Comparison of ENCODE assay signal across 26 cellular contexts in the genomic region with DNA sequence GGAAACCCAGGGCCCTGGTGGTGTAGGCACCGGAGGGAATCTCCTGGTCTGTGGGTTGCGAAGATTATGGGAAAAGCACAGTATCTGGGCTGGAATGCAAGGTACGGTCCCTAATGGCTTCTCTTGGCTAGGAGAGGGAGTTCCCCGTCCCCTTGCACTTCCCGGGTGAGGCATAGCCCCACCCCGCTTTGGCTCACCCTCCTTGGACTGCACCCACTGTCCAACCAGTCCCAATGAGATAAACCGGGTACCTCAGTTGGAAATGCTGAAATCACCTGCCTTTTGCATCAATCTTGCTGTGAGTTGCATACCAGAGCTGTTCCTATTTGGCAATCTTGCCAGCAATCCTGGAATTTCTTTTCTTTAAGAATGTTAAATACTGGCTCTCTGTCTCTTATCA.
DNase-seq lines count a peak whose midpoint lies in the region; ATAC-seq, FAIRE-seq and TF ChIP-seq lines count a peak whose summit lies in the region.
"Had no signal": no experiment of that assay in that cellular context is flagged by ENCODE, and none has a peak within 500 bp of the region (broad histone marks: within the 10 kb centered on the region; RNA-seq: fewer than 3 reads in every experiment).

No MANE protein-coding gene starts in this region.

- no peak overlapping the region for H2BK15ac ChIP-seq in H1 (ENCODE audit: low read length)

- CTCF ChIA-PET in H1 (lab: Charles Lee; ENCODE audit: partially characterized antibody), result interaction anchor here (0.6 kb wide), 1 partner anchor 1310 kb away, joined by 3 read pairs; no protein-coding TSS in a partner anchor

- H3K27ac ChIP-seq in H1 (ENCODE audit: low read depth, low read length) (no peak overlapping the region), hepatocyte (no peak overlapping the region)
- H3K27ac ChIP-seq: A549; BLaER1 treated with 17β-estradiol and CSF1 and Interleukin-3, amounts not matched to agents 10 nM and 100 nM; SJCRH30 had no signal

- DNase-seq in ELF-1 (ENCODE audit: low read depth, low spot score), result peak; percentile 1
- peak; percentile 60 for DNase-seq in NCI-H226
- no peak for DNase-seq in H1 (ENCODE audit: low read depth in 1 of 2, low spot score in 2 of 2)
- no peak for DNase-seq in omental fat pad (ENCODE audit: low spot score)
- DNase-seq in Right ventricle myocardium superior, result no peak
- no peak for DNase-seq in hepatocyte (ENCODE audit: low spot score)
- no peak for DNase-seq in NCI-H526 (lab: John Stamatoyannopoulos, UW)
- DNase-seq: AML-193; CD4-positive, alpha-beta T cell; HFFc6; IMR-90; KG1; NCI-H1092; NCI-H1436; NCI-H187 treated with DMSO at 0.1 percent for 48 hours; NCI-H2107; NCI-H446 treated with DMSO at 0.1 percent for 48 hours; NCI-H526 treated with DMSO at 0.1 percent for 48 hours; T-helper 1 cell had no signal

- H2BK120ac ChIP-seq in H1 (replicated peaks; ENCODE audit: low read depth, low read length), result no peak overlapping the region

- H3K9me3 ChIP-seq in H1 (ENCODE audit: insufficient read depth in 2 of 2, low read depth in 1 of 2, low read length in 1 of 2) (no peaks in the 10 kb centered on the region), hepatocyte (ENCODE audit: low read depth) (no peaks in the 10 kb centered on the region)
- H3K9me3 ChIP-seq: A549, HAP-1, SJCRH30 had no signal

- POLR2A ChIA-PET in H1 (lab: Charles Lee; ENCODE audit: partially characterized antibody), result no interaction called here

- TF ChIP-seq CTCF in H1 (IDR thresholded peaks at IDR 0.05; ENCODE audit: control extremely low read depth in 1 of 3, insufficient read depth in 1 of 3, low read depth in 1 of 3, low read length in 3 of 3) (no peak), omental fat pad (IDR thresholded peaks at IDR 0.05) (no peak), hepatocyte (IDR thresholded peaks at IDR 0.05; ENCODE audit: poor library complexity) (no peak)

- no peaks in the 10 kb centered on the region for H3K9me2 ChIP-seq in hepatocyte (replicated peaks; ENCODE audit: insufficient read depth)

- H2BK5ac ChIP-seq in H1 (ENCODE audit: low read depth, low read length), result no peak overlapping the region

- no peaks in the 10 kb centered on the region for H3K36me3 ChIP-seq in H1 (ENCODE audit: control insufficient read depth in 2 of 4, insufficient read depth in 4 of 4, low read length in 3 of 4)
- no peaks in the 10 kb centered on the region for H3K36me3 ChIP-seq in hepatocyte (replicated peaks; ENCODE audit: insufficient read depth, low read depth)
- H3K36me3 ChIP-seq: BLaER1 treated with 17β-estradiol and CSF1 and Interleukin-3, amounts not matched to agents 10 nM and 100 nM; HAP-1; SJCRH30 had no signal

- H3K23me2 ChIP-seq in H1 (ENCODE audit: low read depth, low read length), result no peaks in the 10 kb centered on the region

- no peak overlapping the region for H3K56ac ChIP-seq in H1 (replicated peaks; ENCODE audit: insufficient read length, low read depth, low read length)

- H3K79me2 ChIP-seq in H1 (ENCODE audit: control insufficient read depth in 1 of 2, insufficient read depth in 2 of 2, low read length in 2 of 2) (no peaks in the 10 kb centered on the region), hepatocyte (no peaks in the 10 kb centered on the region)

- 0 out of 2 replicates have a peak overlapping the region, but pooled peaks have one; percentile 16 for H2AFZ ChIP-seq in H1 (ENCODE audit: low read length)
- H2AFZ ChIP-seq in hepatocyte, result no peak overlapping the region

- no peak for FAIRE-seq in H1 (lab: Jason Lieb, UNC)
- FAIRE-seq: A549, D721Med, G401.6, RCC 7860 had no signal

- no peak overlapping the region for H3K4me3 ChIP-seq in H1 (ENCODE audit: extremely low read depth in 1 of 4, insufficient read depth in 2 of 4, low read depth in 3 of 4, low read length in 4 of 4)
- no peak overlapping the region for H3K4me3 ChIP-seq in hepatocyte
- H3K4me3 ChIP-seq: A549; BLaER1 treated with 17β-estradiol and CSF1 and Interleukin-3, amounts not matched to agents 10 nM and 100 nM; HAP-1; SJCRH30 had no signal

- ATAC-seq in omental fat pad (ENCODE audit: low FRiP score) (peak; percentile 23), Right ventricle myocardium superior (ENCODE audit: poor library complexity) (no peak)
- ATAC-seq: A549 had no signal

- no peak for TF ChIP-seq POLR2A in H1 (IDR thresholded peaks at IDR 0.05; ENCODE audit: control extremely low read depth in 1 of 2, low read depth in 2 of 2, low read length in 2 of 2)

- no peak overlapping the region for H3K9ac ChIP-seq in H1 (replicated peaks in 1 of 4; ENCODE audit: extremely low read depth in 1 of 4, low read depth in 3 of 4, low read length in 3 of 4)
- H3K9ac ChIP-seq: BLaER1 treated with 17β-estradiol and CSF1 and Interleukin-3, amounts not matched to agents 10 nM and 100 nM had no signal

- H3K27me3 ChIP-seq in H1 (replicated peaks in 1 of 4; ENCODE audit: control insufficient read depth in 3 of 4, extremely low read depth in 1 of 4, insufficient read depth in 3 of 4, low read length in 3 of 4) (no peaks in the 10 kb centered on the region), hepatocyte (no peaks in the 10 kb centered on the region)
- H3K27me3 ChIP-seq: BLaER1 treated with 17β-estradiol and CSF1 and Interleukin-3, amounts not matched to agents 10 nM and 100 nM had no signal

- no peak overlapping the region for H3K23ac ChIP-seq in H1 (ENCODE audit: insufficient read length)

- H3K4ac ChIP-seq in H1 (replicated peaks; ENCODE audit: insufficient read length, low read depth, low read length), result no peak overlapping the region

- no peaks in the 10 kb centered on the region for H3K79me1 ChIP-seq in H1 (ENCODE audit: low read depth, low read length)

- no peak overlapping the region for H4K8ac ChIP-seq in H1 (ENCODE audit: extremely low read depth, insufficient read depth, low read length)

- no peaks in the 10 kb centered on the region for H4K20me1 ChIP-seq in H1 (replicated peaks in 1 of 2; ENCODE audit: control insufficient read depth in 1 of 2, insufficient read depth in 2 of 2, low read length in 2 of 2)
- H4K20me1 ChIP-seq in hepatocyte (ENCODE audit: insufficient read depth, poor library complexity, severe bottlenecking), result no peaks in the 10 kb centered on the region
- H4K20me1 ChIP-seq: BLaER1 treated with 17β-estradiol and CSF1 and Interleukin-3, amounts not matched to agents 10 nM and 100 nM had no signal

- no peak overlapping the region for H2BK20ac ChIP-seq in H1 (ENCODE audit: low read length)

- intact Hi-C loops in Right ventricle myocardium superior (cut with DNase I), result no loop called here

- TF ChIP-seq EP300 in H1 (IDR thresholded peaks at IDR 0.05; ENCODE audit: borderline replicate concordance in 1 of 2, low read depth in 2 of 2, low read length in 2 of 2), result no peak

- WGBS in H1 (ENCODE audit: extremely low coverage in 1 of 2, insufficient coverage in 1 of 2, insufficient read length in 1 of 2, insufficient replicate concordance in 2 of 2, low coverage in 1 of 2, low lambda C conversion rate in 2 of 2, missing lambda C conversion rate in 1 of 2), 2 experiments, result 87% methylated on average over 7 of the region's 7 CpGs; no CpG with 5 or more reads in 1 of the 2 experiments
- 77% methylated on average over 7 of the region's 7 CpGs for WGBS in hepatocyte (ENCODE audit: low lambda C conversion rate, missing lambda C conversion rate)

- no peak overlapping the region; the same call in 1 of the 2 replicates for H3K18ac ChIP-seq in H1 (ENCODE audit: extremely low read depth, low read length)

- H4K5ac ChIP-seq in H1 (ENCODE audit: insufficient read length, low read depth, low read length), result no peak overlapping the region

- H3K4me1 ChIP-seq in H1 (replicated peaks in 1 of 4; ENCODE audit: control insufficient read depth in 3 of 4, insufficient read depth in 4 of 4, low read length in 3 of 4) (0 out of 7 replicates have a peak, but pooled peaks cover 0 to 2% (median 0%) of the 10 kb centered on the region in 4 experiments), hepatocyte (ENCODE audit: insufficient read depth) (no peaks in the 10 kb centered on the region)
- H3K4me1 ChIP-seq: A549; BLaER1 treated with 17β-estradiol and CSF1 and Interleukin-3, amounts not matched to agents 10 nM and 100 nM; HAP-1; SJCRH30 had no signal

- no peak overlapping the region for H2BK12ac ChIP-seq in H1 (ENCODE audit: low read depth, low read length)

- H3K4me2 ChIP-seq in H1 (ENCODE audit: insufficient read depth in 1 of 2, low read depth in 2 of 2, low read length in 2 of 2) (no peak overlapping the region), hepatocyte (no peak overlapping the region)
- H3K4me2 ChIP-seq: A549; BLaER1 treated with 17β-estradiol and CSF1 and Interleukin-3, amounts not matched to agents 10 nM and 100 nM had no signal

- H2AK5ac ChIP-seq in H1 (ENCODE audit: low read depth, low read length), result no peak overlapping the region

- H3K14ac ChIP-seq in H1 (ENCODE audit: insufficient read length), result no peak overlapping the region

- no peak overlapping the region for H4K91ac ChIP-seq in H1 (replicated peaks; ENCODE audit: insufficient read length, low read length)

- no peak for TF ChIP-seq RAD21 in H1 (IDR thresholded peaks at IDR 0.05 in 1 of 2, conservative IDR thresholded peaks at IDR 0.05 in 1 of 2; ENCODE audit: low read depth in 2 of 2, low read length in 2 of 2)

TF ChIP-seq in H1, 55 proteins besides CTCF, POLR2A, EP300 and RAD21 (continues in another document):
- no peak for TF ChIP-seq CHD1 (IDR thresholded peaks at IDR 0.05; ENCODE audit: low read depth, low read length)
- TF ChIP-seq CEBPB (IDR thresholded peaks at IDR 0.05; ENCODE audit: low read depth, low read length), result no peak
- TF ChIP-seq, protein P1, sequence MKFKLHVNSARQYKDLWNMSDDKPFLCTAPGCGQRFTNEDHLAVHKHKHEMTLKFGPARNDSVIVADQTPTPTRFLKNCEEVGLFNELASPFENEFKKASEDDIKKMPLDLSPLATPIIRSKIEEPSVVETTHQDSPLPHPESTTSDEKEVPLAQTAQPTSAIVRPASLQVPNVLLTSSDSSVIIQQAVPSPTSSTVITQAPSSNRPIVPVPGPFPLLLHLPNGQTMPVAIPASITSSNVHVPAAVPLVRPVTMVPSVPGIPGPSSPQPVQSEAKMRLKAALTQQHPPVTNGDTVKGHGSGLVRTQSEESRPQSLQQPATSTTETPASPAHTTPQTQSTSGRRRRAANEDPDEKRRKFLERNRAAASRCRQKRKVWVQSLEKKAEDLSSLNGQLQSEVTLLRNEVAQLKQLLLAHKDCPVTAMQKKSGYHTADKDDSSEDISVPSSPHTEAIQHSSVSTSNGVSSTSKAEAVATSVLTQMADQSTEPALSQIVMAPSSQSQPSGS (IDR thresholded peaks at IDR 0.05; ENCODE audit: low read length), result no peak
- no peak for TF ChIP-seq GABPA (IDR thresholded peaks at IDR 0.05; ENCODE audit: borderline replicate concordance, insufficient read depth, low read length)
- no peak for TF ChIP-seq JUND (IDR thresholded peaks at IDR 0.05; ENCODE audit: low read length)
- TF ChIP-seq PHF8 (conservative IDR thresholded peaks at IDR 0.05; ENCODE audit: low read depth, low read length), result no peak
- TF ChIP-seq, protein P2, sequence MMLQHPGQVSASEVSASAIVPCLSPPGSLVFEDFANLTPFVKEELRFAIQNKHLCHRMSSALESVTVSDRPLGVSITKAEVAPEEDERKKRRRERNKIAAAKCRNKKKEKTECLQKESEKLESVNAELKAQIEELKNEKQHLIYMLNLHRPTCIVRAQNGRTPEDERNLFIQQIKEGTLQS (IDR thresholded peaks at IDR 0.05; ENCODE audit: insufficient read depth, low read depth, low read length), result no peak

Comparison
In these comparisons a context has a peak if more than half of its experiments do, and no peak if none do; other contexts are left out.
1. DNase-seq: peak in ELF-1 (single experiment) and NCI-H226 (single experiment); none in H1 (0 of 2), omental fat pad (single experiment), Right ventricle myocardium superior (single experiment), hepatocyte (single experiment) and NCI-H526 (0 of 2).